1 cellular context compared by ENCODE assay signal in the genomic region with DNA sequence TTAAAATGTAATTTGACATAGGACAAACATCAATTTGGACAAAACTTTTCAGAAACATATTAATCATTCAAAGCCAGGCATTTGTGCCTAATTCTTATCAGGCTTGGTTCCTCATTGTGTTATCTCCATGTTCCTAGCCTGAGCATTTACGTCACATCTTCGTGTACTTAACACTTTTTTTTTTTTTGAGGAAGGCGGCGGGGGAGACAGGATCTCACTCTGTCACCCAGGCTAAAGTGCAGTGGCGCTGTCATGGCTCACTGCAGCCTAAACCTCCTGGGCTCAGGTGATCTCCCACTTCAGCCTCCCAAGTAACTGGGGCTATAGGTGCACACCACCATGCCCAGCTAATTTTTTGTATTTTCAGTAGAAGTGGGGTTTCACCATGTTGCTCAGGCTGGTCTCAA.
A peak's percentile ranks its signal among the peaks of the same experiment; 100 is the strongest.
TF ChIP-seq lines count a peak whose summit lies in the region.

No MANE protein-coding gene starts in this region.

TF ChIP-seq in K562, 482 proteins besides CTCF, POLR2A, EP300 and RAD21 (continued from another document and continues in another):
- TF ChIP-seq ZMIZ1 (IDR thresholded peaks at IDR 0.05; ENCODE audit: low read depth in 2 of 2, low read length in 2 of 2): peak in 1 of 2 experiments; percentile 60; a peak in 1 of 4 replicates
- TF ChIP-seq GABPB1 (CRISPR knock-in tag; IDR thresholded peaks at IDR 0.05): no peak
- peak; percentile 96 for TF ChIP-seq MEIS2 (IDR thresholded peaks at IDR 0.05; ENCODE audit: partially characterized antibody)
- TF ChIP-seq CBFA2T3 (IDR thresholded peaks at IDR 0.05): peak; percentile 91
- TF ChIP-seq, protein P1, sequence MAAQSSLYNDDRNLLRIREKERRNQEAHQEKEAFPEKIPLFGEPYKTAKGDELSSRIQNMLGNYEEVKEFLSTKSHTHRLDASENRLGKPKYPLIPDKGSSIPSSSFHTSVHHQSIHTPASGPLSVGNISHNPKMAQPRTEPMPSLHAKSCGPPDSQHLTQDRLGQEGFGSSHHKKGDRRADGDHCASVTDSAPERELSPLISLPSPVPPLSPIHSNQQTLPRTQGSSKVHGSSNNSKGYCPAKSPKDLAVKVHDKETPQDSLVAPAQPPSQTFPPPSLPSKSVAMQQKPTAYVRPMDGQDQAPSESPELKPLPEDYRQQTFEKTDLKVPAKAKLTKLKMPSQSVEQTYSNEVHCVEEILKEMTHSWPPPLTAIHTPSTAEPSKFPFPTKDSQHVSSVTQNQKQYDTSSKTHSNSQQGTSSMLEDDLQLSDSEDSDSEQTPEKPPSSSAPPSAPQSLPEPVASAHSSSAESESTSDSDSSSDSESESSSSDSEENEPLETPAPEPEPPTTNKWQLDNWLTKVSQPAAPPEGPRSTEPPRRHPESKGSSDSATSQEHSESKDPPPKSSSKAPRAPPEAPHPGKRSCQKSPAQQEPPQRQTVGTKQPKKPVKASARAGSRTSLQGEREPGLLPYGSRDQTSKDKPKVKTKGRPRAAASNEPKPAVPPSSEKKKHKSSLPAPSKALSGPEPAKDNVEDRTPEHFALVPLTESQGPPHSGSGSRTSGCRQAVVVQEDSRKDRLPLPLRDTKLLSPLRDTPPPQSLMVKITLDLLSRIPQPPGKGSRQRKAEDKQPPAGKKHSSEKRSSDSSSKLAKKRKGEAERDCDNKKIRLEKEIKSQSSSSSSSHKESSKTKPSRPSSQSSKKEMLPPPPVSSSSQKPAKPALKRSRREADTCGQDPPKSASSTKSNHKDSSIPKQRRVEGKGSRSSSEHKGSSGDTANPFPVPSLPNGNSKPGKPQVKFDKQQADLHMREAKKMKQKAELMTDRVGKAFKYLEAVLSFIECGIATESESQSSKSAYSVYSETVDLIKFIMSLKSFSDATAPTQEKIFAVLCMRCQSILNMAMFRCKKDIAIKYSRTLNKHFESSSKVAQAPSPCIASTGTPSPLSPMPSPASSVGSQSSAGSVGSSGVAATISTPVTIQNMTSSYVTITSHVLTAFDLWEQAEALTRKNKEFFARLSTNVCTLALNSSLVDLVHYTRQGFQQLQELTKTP (IDR thresholded peaks at IDR 0.05; ENCODE audit: low read depth in 1 of 2, partially characterized antibody in 2 of 2): peak in 1 of 2 experiments; percentile 61
- peak in 1 of 2 experiments; percentile 76; a peak in 1 of 4 replicates for TF ChIP-seq RCOR1 (IDR thresholded peaks at IDR 0.05; ENCODE audit: borderline replicate concordance in 1 of 2, low read depth in 2 of 2, low read length in 2 of 2)
- 0 out of 4 replicates have a peak, but pooled peaks of 1 of the 2 experiments have one; percentile 47 for TF ChIP-seq ARNT (IDR thresholded peaks at IDR 0.05)
- no peak for TF ChIP-seq ZNF212 (CRISPR knock-in tag; IDR thresholded peaks at IDR 0.05)
- no peak for TF ChIP-seq FIP1L1 (IDR thresholded peaks at IDR 0.05; ENCODE audit: low read depth, low read length, poor library complexity, severe bottlenecking)
- TF ChIP-seq, protein P2, sequence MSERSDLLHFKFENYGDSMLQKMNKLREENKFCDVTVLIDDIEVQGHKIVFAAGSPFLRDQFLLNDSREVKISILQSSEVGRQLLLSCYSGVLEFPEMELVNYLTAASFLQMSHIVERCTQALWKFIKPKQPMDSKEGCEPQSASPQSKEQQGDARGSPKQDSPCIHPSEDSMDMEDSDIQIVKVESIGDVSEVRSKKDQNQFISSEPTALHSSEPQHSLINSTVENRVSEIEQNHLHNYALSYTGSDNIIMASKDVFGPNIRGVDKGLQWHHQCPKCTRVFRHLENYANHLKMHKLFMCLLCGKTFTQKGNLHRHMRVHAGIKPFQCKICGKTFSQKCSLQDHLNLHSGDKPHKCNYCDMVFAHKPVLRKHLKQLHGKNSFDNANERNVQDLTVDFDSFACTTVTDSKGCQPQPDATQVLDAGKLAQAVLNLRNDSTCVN (CRISPR knock-in tag; IDR thresholded peaks at IDR 0.05): 0 out of 2 replicates have a peak, but pooled peaks have one; percentile 19
- no peak for TF ChIP-seq ZNF764 (CRISPR knock-in tag; IDR thresholded peaks at IDR 0.05; ENCODE audit: low read depth)
- peak; percentile 86 for TF ChIP-seq SMARCC2 (IDR thresholded peaks at IDR 0.05; ENCODE audit: low read depth)
- peak; percentile 81 for TF ChIP-seq JUND (IDR thresholded peaks at IDR 0.05; ENCODE audit: borderline replicate concordance, low read depth, low read length)
- TF ChIP-seq JUND (tag; IDR thresholded peaks at IDR 0.05; ENCODE audit: borderline replicate concordance, low read depth, low read length): peak; percentile 81; the same call in 1 of the 3 replicates
- TF ChIP-seq CBFA2T2 (conservative IDR thresholded peaks at IDR 0.05): peak; percentile 79
- TF ChIP-seq NR2C2 (CRISPR knock-in tag; IDR thresholded peaks at IDR 0.05): no peak
- TF ChIP-seq NR2C2 (tag; IDR thresholded peaks at IDR 0.05): no peak; the same call in 1 of the 2 replicates
- TF ChIP-seq, protein P3, sequence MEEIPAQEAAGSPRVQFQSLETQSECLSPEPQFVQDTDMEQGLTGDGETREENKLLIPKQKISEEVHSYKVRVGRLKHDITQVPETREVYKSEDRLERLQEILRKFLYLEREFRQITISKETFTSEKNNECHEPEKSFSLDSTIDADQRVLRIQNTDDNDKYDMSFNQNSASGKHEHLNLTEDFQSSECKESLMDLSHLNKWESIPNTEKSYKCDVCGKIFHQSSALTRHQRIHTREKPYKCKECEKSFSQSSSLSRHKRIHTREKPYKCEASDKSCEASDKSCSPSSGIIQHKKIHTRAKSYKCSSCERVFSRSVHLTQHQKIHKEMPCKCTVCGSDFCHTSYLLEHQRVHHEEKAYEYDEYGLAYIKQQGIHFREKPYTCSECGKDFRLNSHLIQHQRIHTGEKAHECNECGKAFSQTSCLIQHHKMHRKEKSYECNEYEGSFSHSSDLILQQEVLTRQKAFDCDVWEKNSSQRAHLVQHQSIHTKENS (CRISPR knock-in tag; IDR thresholded peaks at IDR 0.05): no peak
- TF ChIP-seq CXXC5 (CRISPR knock-in tag; IDR thresholded peaks at IDR 0.05): peak; percentile 65
- TF ChIP-seq MEF2A (IDR thresholded peaks at IDR 0.05; ENCODE audit: control insufficient read depth, low read depth, low read length): no peak
- TF ChIP-seq TEAD4 (IDR thresholded peaks at IDR 0.05; ENCODE audit: low read length): peak; percentile 86
- no peak for TF ChIP-seq TEAD4 (CRISPR knock-in tag; IDR thresholded peaks at IDR 0.05; ENCODE audit: borderline replicate concordance)
- no peak for TF ChIP-seq CSDE1 (IDR thresholded peaks at IDR 0.05)
- TF ChIP-seq PBX2 (CRISPR knock-in tag; IDR thresholded peaks at IDR 0.05; ENCODE audit: low read depth): no peak
- peak; percentile 92 for TF ChIP-seq PBX2 (tag; conservative IDR thresholded peaks at IDR 0.05; ENCODE audit: low read depth)
- TF ChIP-seq, protein P4, sequence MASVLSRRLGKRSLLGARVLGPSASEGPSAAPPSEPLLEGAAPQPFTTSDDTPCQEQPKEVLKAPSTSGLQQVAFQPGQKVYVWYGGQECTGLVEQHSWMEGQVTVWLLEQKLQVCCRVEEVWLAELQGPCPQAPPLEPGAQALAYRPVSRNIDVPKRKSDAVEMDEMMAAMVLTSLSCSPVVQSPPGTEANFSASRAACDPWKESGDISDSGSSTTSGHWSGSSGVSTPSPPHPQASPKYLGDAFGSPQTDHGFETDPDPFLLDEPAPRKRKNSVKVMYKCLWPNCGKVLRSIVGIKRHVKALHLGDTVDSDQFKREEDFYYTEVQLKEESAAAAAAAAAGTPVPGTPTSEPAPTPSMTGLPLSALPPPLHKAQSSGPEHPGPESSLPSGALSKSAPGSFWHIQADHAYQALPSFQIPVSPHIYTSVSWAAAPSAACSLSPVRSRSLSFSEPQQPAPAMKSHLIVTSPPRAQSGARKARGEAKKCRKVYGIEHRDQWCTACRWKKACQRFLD (CRISPR knock-in tag; IDR thresholded peaks at IDR 0.05): peak; percentile 92
- TF ChIP-seq ZNF197 (CRISPR knock-in tag; IDR thresholded peaks at IDR 0.05; ENCODE audit: low read depth): peak; percentile 82; the same call in 1 of the 2 replicates
- no peak for TF ChIP-seq COPS2 (conservative IDR thresholded peaks at IDR 0.05)
- no peak for TF ChIP-seq HINFP (tag; conservative IDR thresholded peaks at IDR 0.05; ENCODE audit: low read depth)
- peak; percentile 52; the same call in 1 of the 2 replicates for TF ChIP-seq POLR2AphosphoS5 (IDR thresholded peaks at IDR 0.05; ENCODE audit: control insufficient read depth, insufficient read depth, low read depth, low read length)
- 0 out of 2 replicates have a peak, but pooled peaks have one; percentile 52 for TF ChIP-seq FOXM1 (IDR thresholded peaks at IDR 0.05; ENCODE audit: low read depth)
- TF ChIP-seq FOXM1 (CRISPR knock-in tag; IDR thresholded peaks at IDR 0.05; ENCODE audit: low read depth): no peak
- TF ChIP-seq ZNF121 (CRISPR knock-in tag; conservative IDR thresholded peaks at IDR 0.05): no peak
- TF ChIP-seq FOXJ2 (tag; IDR thresholded peaks at IDR 0.05): 0 out of 2 replicates have a peak, but pooled peaks have one; percentile 77
- TF ChIP-seq HDAC1 (IDR thresholded peaks at IDR 0.05): 0 out of 4 replicates have a peak, but pooled peaks of 1 of the 2 experiments have one; percentile 29
- TF ChIP-seq ZNF232 (CRISPR knock-in tag; IDR thresholded peaks at IDR 0.05): no peak
- no peak for TF ChIP-seq ZNF77 (CRISPR knock-in tag; IDR thresholded peaks at IDR 0.05)
- TF ChIP-seq, protein P5, sequence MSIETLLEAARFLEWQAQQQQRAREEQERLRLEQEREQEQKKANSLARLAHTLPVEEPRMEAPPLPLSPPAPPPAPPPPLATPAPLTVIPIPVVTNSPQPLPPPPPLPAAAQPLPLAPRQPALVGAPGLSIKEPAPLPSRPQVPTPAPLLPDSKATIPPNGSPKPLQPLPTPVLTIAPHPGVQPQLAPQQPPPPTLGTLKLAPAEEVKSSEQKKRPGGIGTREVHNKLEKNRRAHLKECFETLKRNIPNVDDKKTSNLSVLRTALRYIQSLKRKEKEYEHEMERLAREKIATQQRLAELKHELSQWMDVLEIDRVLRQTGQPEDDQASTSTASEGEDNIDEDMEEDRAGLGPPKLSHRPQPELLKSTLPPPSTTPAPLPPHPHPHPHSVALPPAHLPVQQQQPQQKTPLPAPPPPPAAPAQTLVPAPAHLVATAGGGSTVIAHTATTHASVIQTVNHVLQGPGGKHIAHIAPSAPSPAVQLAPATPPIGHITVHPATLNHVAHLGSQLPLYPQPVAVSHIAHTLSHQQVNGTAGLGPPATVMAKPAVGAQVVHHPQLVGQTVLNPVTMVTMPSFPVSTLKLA (conservative IDR thresholded peaks at IDR 0.05): 0 out of 4 replicates have a peak, but pooled peaks of 1 of the 2 experiments have one; percentile 42
- TF ChIP-seq RAD51 (IDR thresholded peaks at IDR 0.05; ENCODE audit: borderline replicate concordance, low read depth): 0 out of 2 replicates have a peak, but pooled peaks have one; percentile 39
- peak; percentile 61; the same call in 1 of the 2 replicates for TF ChIP-seq STAT5A (IDR thresholded peaks at IDR 0.05; ENCODE audit: borderline replicate concordance, low read length)
- 0 out of 2 replicates have a peak, but pooled peaks have one; percentile 50 for TF ChIP-seq HDGF (IDR thresholded peaks at IDR 0.05)
- TF ChIP-seq ZNF140 (CRISPR knock-in tag; IDR thresholded peaks at IDR 0.05): no peak
- no peak for TF ChIP-seq TRIM28 (IDR thresholded peaks at IDR 0.05)
- peak; percentile 17; the same call in 1 of the 2 replicates for TF ChIP-seq POLR2H (tag; IDR thresholded peaks at IDR 0.05; ENCODE audit: low read depth)
- TF ChIP-seq CREB1 (IDR thresholded peaks at IDR 0.05): peak; percentile 88
- TF ChIP-seq CREB1 (CRISPR knock-in tag; IDR thresholded peaks at IDR 0.05): peak; percentile 83
- no peak for TF ChIP-seq XRCC3 (IDR thresholded peaks at IDR 0.05)
